30 cellular contexts compared by ENCODE assay signal in the genomic region with DNA sequence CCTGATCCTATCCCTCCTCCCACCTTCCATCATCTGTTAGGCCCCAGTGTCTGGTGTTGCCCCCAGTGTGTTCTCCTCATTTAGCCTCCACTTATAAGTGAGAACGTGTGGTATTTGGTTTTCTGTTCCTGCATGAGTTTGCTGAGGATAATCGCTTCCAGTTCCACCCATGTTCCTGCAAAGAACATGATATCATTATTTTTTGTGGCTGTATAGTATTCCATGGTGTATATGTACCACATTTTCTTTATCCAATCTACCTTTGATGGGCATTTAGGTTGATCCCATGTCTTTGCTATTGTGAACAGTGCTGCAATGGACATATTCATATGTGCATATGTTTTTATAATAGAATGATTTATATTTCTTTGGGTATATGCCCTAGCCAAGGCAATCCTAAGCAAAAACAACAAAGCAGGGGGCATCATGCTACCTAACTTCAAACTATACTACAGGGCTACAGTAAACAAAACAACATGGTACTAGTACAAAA.
DNase-seq lines count a peak whose midpoint lies in the region; ATAC-seq, FAIRE-seq and TF ChIP-seq lines count a peak whose summit lies in the region.
"Had no signal": no experiment of that assay in that cellular context is flagged by ENCODE, and none has a peak within 500 bp of the region (broad histone marks: within the 10 kb centered on the region; RNA-seq: fewer than 3 reads in every experiment).

No MANE protein-coding gene starts in this region.

- H4K91ac ChIP-seq in IMR-90 (ENCODE audit: insufficient read depth, low read depth, low read length) (peak overlapping the region; percentile 98), trophoblast cell (ENCODE audit: low read depth, low read length) (no peak overlapping the region)

- H2BK20ac ChIP-seq in IMR-90 (ENCODE audit: low read depth, low read length): peak overlapping the region; percentile 100

- H3K18ac ChIP-seq in IMR-90 (ENCODE audit: low read depth, low read length): peak overlapping the region; percentile 95
- H3K18ac ChIP-seq in mesendoderm (ENCODE audit: low read length): peak overlapping the region; percentile 84
- H3K18ac ChIP-seq in trophoblast cell (ENCODE audit: low read length): no peak overlapping the region

- H3K36me3 ChIP-seq in IMR-90 (ENCODE audit: control insufficient read depth, insufficient read depth, low read length) (no peaks in the 10 kb centered on the region), astrocyte (ENCODE audit: insufficient read depth, low read length) (no peaks in the 10 kb centered on the region), mesendoderm (ENCODE audit: control insufficient read depth, insufficient read depth, low read length) (no peaks in the 10 kb centered on the region), trophoblast cell (ENCODE audit: control insufficient read depth in 1 of 2, insufficient read depth in 2 of 2, low read length in 2 of 2) (no peaks in the 10 kb centered on the region), body of pancreas (replicated peaks in 1 of 2; ENCODE audit: insufficient read depth in 1 of 2, low read depth in 2 of 2) (no peaks in the 10 kb centered on the region)
- H3K36me3 ChIP-seq: colonic mucosa, MG63, upper lobe of left lung had no signal

- H4K8ac ChIP-seq in IMR-90 (ENCODE audit: low read depth in 2 of 2, low read length in 2 of 2) (peak overlapping the region; percentile 92 to 97), mesendoderm (ENCODE audit: low read depth, low read length) (peak overlapping the region; percentile 39), trophoblast cell (ENCODE audit: low read depth, low read length) (no peak overlapping the region)

- TF ChIP-seq CTCF in Calu3 (IDR thresholded peaks at IDR 0.05; ENCODE audit: unreplicated experiment) (no peak), IMR-90 (conservative IDR thresholded peaks at IDR 0.05; ENCODE audit: low read depth, low read length) (no peak), astrocyte (IDR thresholded peaks at IDR 0.05; ENCODE audit: insufficient read depth, low read depth, low read length) (no peak), body of pancreas (IDR thresholded peaks at IDR 0.05) (no peak)

- H3K56ac ChIP-seq in IMR-90 (ENCODE audit: extremely low read depth, insufficient read depth, low read length) (peak overlapping the region; percentile 97), mesendoderm (ENCODE audit: low read length) (no peak overlapping the region)

- no peak overlapping the region for H3K4me3 Mint-ChIP-seq in Calu3 (ENCODE audit: low read depth, unreplicated experiment)
- H3K4me3 Mint-ChIP-seq in astrocyte (ENCODE audit: unreplicated experiment): no peak overlapping the region
- H3K4me3 Mint-ChIP-seq: CD14-positive monocyte, nephron had no signal

- peak overlapping the region; percentile 98 for H3K14ac ChIP-seq in IMR-90 (replicated peaks; ENCODE audit: low read depth, low read length)
- H3K14ac ChIP-seq in trophoblast cell (ENCODE audit: low read length): no peak overlapping the region

- in situ Hi-C loops in IMR-90 (cut with MboI; ENCODE audit: low sequenced_read_pairs): no loop called here

- peak overlapping the region; percentile 99 for H2BK120ac ChIP-seq in IMR-90 (ENCODE audit: low read depth, low read length)
- H2BK120ac ChIP-seq in mesendoderm (ENCODE audit: low read depth, low read length): peak overlapping the region; percentile 82
- no peak overlapping the region for H2BK120ac ChIP-seq in trophoblast cell (ENCODE audit: insufficient read depth, low read length, poor library complexity)

- H3K27me3 Mint-ChIP-seq in Calu3 (ENCODE audit: unreplicated experiment) (no peaks in the 10 kb centered on the region), astrocyte (ENCODE audit: low read depth, unreplicated experiment) (no peaks in the 10 kb centered on the region)
- H3K27me3 Mint-ChIP-seq: activated naive CD8-positive, alpha-beta T cell treated with anti-CD3 and anti-CD28 coated beads, Interleukin-2, amount 10 ng/mL, durations not matched to agents 7 days and 5 days; IgD-negative memory B cell had no signal

- H3K23ac ChIP-seq in IMR-90 (ENCODE audit: low read depth, low read length): peak overlapping the region; percentile 99; the same call in 1 of the 2 replicates
- no peak overlapping the region for H3K23ac ChIP-seq in mesendoderm (ENCODE audit: low read length)
- no peak overlapping the region for H3K23ac ChIP-seq in trophoblast cell (ENCODE audit: low read length)

- TF ChIP-seq POLR2A in IMR-90 (IDR thresholded peaks at IDR 0.05; ENCODE audit: low read depth, low read length): no peak
- TF ChIP-seq POLR2A in body of pancreas (IDR thresholded peaks at IDR 0.05): no peak

- H3K27me3 ChIP-seq in IMR-90 (ENCODE audit: control insufficient read depth, insufficient read depth, low read length): no peaks in the 10 kb centered on the region
- H3K27me3 ChIP-seq in astrocyte (ENCODE audit: insufficient read depth, low read length): no peaks in the 10 kb centered on the region
- no peaks in the 10 kb centered on the region for H3K27me3 ChIP-seq in mesendoderm (ENCODE audit: insufficient read depth, low read length, poor library complexity)
- no peaks in the 10 kb centered on the region for H3K27me3 ChIP-seq in trophoblast cell (ENCODE audit: insufficient read depth, low read length)
- no peaks in the 10 kb centered on the region for H3K27me3 ChIP-seq in body of pancreas
- H3K27me3 ChIP-seq: colonic mucosa, MG63, upper lobe of left lung had no signal

- peaks cover 3% of the 10 kb centered on the region; the same call in 1 of the 2 replicates for H3K9me1 ChIP-seq in IMR-90 (ENCODE audit: insufficient read depth, low read length)

- dilution Hi-C loops in IMR-90 (cut with HindIII; ENCODE audit: low sequenced_read_pairs, unreplicated experiment): no loop called here

- H3K4me2 ChIP-seq in IMR-90 (ENCODE audit: low read depth, low read length) (no peak overlapping the region), astrocyte (ENCODE audit: low read length) (peak overlapping the region; percentile 47), mesendoderm (ENCODE audit: low read length) (no peak overlapping the region), trophoblast cell (ENCODE audit: low read length) (no peak overlapping the region)

- H3K4ac ChIP-seq in IMR-90 (ENCODE audit: low read depth, low read length) (peak overlapping the region; percentile 99), mesendoderm (ENCODE audit: low read depth, low read length) (no peak overlapping the region), trophoblast cell (ENCODE audit: low read depth, low read length) (no peak overlapping the region)

- peaks cover 23% of the 10 kb centered on the region for H3K4me1 ChIP-seq in IMR-90 (ENCODE audit: control insufficient read depth, insufficient read depth, low read length)
- peaks cover 58% of the 10 kb centered on the region for H3K4me1 ChIP-seq in astrocyte (ENCODE audit: insufficient read depth, low read length)
- no peaks in the 10 kb centered on the region for H3K4me1 ChIP-seq in mesendoderm (ENCODE audit: control insufficient read depth, low read depth, low read length)
- H3K4me1 ChIP-seq in trophoblast cell (ENCODE audit: control insufficient read depth in 1 of 2, insufficient read depth in 2 of 2, low read length in 2 of 2): peaks cover 0 to 5% of the 10 kb centered on the region in 2 experiments
- no peaks in the 10 kb centered on the region for H3K4me1 ChIP-seq in body of pancreas
- H3K4me1 ChIP-seq: colonic mucosa, upper lobe of left lung had no signal

- no CpG with 5 or more reads among the region's 2 CpGs for WGBS in IMR-90 (ENCODE audit: extremely low coverage in 2 of 2, insufficient read length in 1 of 2), 2 experiments
- WGBS in mesendoderm (ENCODE audit: extremely low coverage, insufficient coverage, low lambda C conversion rate): no CpG with 5 or more reads among the region's 2 CpGs
- WGBS in trophoblast cell (ENCODE audit: extremely low coverage, insufficient coverage, insufficient read length): no CpG with 5 or more reads among the region's 2 CpGs
- 66 to 90% methylated on average over 2 of the region's 2 CpGs for WGBS in body of pancreas, 2 donors

- no peak for FAIRE-seq in astrocyte (lab: Jason Lieb, UNC)

- H2BK15ac ChIP-seq in IMR-90 (ENCODE audit: low read depth, low read length): peak overlapping the region; percentile 97
- H2BK15ac ChIP-seq in mesendoderm (replicated peaks; ENCODE audit: low read depth): no peak overlapping the region

- no peak for ATAC-seq in IMR-90 (ENCODE audit: low read depth)
- no peak for ATAC-seq in body of pancreas
- ATAC-seq: activated T-cell treated with anti-CD3 and anti-CD28 coated beads, Interleukin-2, amount 50 U/mL, for 4 hours; Panc1 had no signal

- DNase-seq in Calu3: no peak
- no peak for DNase-seq in IMR-90
- DNase-seq in astrocyte (ENCODE audit: low read depth): no peak
- no peak for DNase-seq in mesendoderm
- DNase-seq in RKO (ENCODE audit: low spot score): no peak
- no peak for DNase-seq in trophoblast cell
- no peak for DNase-seq in body of pancreas
- DNase-seq in occipital lobe (lab: John Stamatoyannopoulos, UW): no peak
- DNase-seq: activated CD4-positive, alpha-beta T cell treated with anti-CD3 and anti-CD28 coated beads for 48 hours; activated gamma-delta T cell; activated naive CD8-positive, alpha-beta T cell treated with anti-CD3 and anti-CD28 coated beads, Interleukin-2, amount 10 ng/mL, durations not matched to agents 7 days and 5 days; activated T-cell treated with anti-CD3 and anti-CD28 coated beads, Interleukin-2, amount 50 U/mL, for 4 hours; aorta; colonic mucosa; DMS79 treated with DMSO at 0.1 percent for 48 hours; head of caudate nucleus; islet precursor cell; midbrain; NCI-H1105 treated with DMSO at 0.1 percent for 48 hours; NCI-H2029; NCI-H2227 treated with DMSO at 0.1 percent for 48 hours; NCI-H526; SIG-M5; upper lobe of left lung had no signal

- H2AFZ ChIP-seq in IMR-90 (replicated peaks; ENCODE audit: low read length, poor library complexity) (no peak overlapping the region), astrocyte (ENCODE audit: low read depth, low read length) (no peak overlapping the region), trophoblast cell (ENCODE audit: insufficient read depth, low read length, poor library complexity) (no peak overlapping the region)

- CTCF ChIA-PET in Calu3 (lab: Charles Lee) (interaction anchor here (1.3 kb wide), 2 partner anchors 12 to 13 kb away, joined by 3 to 4 read pairs; no protein-coding TSS in a partner anchor), IMR-90 (lab: Yijun Ruan, JAX) (no interaction called here)

- H3K9ac ChIP-seq in IMR-90 (ENCODE audit: low read depth, low read length) (no peak overlapping the region), astrocyte (ENCODE audit: low read length) (peak overlapping the region; percentile 48), mesendoderm (ENCODE audit: low read length) (no peak overlapping the region), trophoblast cell (ENCODE audit: low read length) (no peak overlapping the region)

- peak overlapping the region; percentile 99 for H2AK5ac ChIP-seq in IMR-90 (ENCODE audit: low read depth, low read length)
- no peak overlapping the region for H2AK5ac ChIP-seq in mesendoderm (ENCODE audit: low read length)
- H2AK5ac ChIP-seq in trophoblast cell (ENCODE audit: low read length): no peak overlapping the region

- H3K27ac Mint-ChIP-seq in Calu3 (ENCODE audit: unreplicated experiment) (peak overlapping the region; percentile 93), astrocyte (ENCODE audit: unreplicated experiment) (peak overlapping the region; percentile 93)

- peaks cover 8% of the 10 kb centered on the region for H3K36me3 Mint-ChIP-seq in Calu3 (ENCODE audit: insufficient read depth, unreplicated experiment)
- H3K36me3 Mint-ChIP-seq in astrocyte (ENCODE audit: low read depth, unreplicated experiment): peaks cover 1% of the 10 kb centered on the region

- H3K27ac ChIP-seq in IMR-90 (ENCODE audit: insufficient read depth, low read length) (peak overlapping the region; percentile 67), astrocyte (ENCODE audit: low read depth, low read length) (peak overlapping the region; percentile 86), mesendoderm (ENCODE audit: low read depth, low read length) (peak overlapping the region; percentile 91), trophoblast cell (ENCODE audit: low read depth, low read length) (no peak overlapping the region), body of pancreas (no peak overlapping the region)
- H3K27ac ChIP-seq: colonic mucosa, upper lobe of left lung had no signal

- H4K20me1 ChIP-seq in IMR-90 (ENCODE audit: insufficient read depth, low read length) (no peaks in the 10 kb centered on the region), astrocyte (ENCODE audit: insufficient read depth, low read length) (no peaks in the 10 kb centered on the region)

- no peaks in the 10 kb centered on the region for H3K79me2 ChIP-seq in astrocyte (ENCODE audit: insufficient read depth, low read length)
- no peaks in the 10 kb centered on the region for H3K79me2 ChIP-seq in mesendoderm (ENCODE audit: control insufficient read depth, insufficient read depth, low read length)
- no peaks in the 10 kb centered on the region for H3K79me2 ChIP-seq in trophoblast cell (ENCODE audit: control insufficient read depth, insufficient read depth, low read length, poor library complexity)

- BruUV-seq in Calu3 (replicated peaks; lab: Mats Ljungman, UMichigan): no TSS peak
- BruUV-seq in IMR-90 (replicated peaks; lab: Mats Ljungman, UMichigan): no TSS peak

- H3K9me3 ChIP-seq in IMR-90 (ENCODE audit: control insufficient read depth, insufficient read depth, low read length) (peaks cover 6% of the 10 kb centered on the region), astrocyte (ENCODE audit: insufficient read depth, low read depth, low read length) (peaks cover 4% of the 10 kb centered on the region), trophoblast cell (ENCODE audit: insufficient read depth, low read depth, low read length) (peaks cover 4% of the 10 kb centered on the region), body of pancreas (peaks cover 0 to 4% (median 3%) of the 10 kb centered on the region in 3 donors)
- H3K9me3 ChIP-seq: colonic mucosa had no signal

- no peak for TF ChIP-seq RAD21 in IMR-90 (IDR thresholded peaks at IDR 0.05; ENCODE audit: low read length)

- H2BK5ac ChIP-seq in IMR-90 (ENCODE audit: low read depth, low read length, poor library complexity, severe bottlenecking) (peak overlapping the region; percentile 100), mesendoderm (ENCODE audit: low read length) (no peak overlapping the region), trophoblast cell (ENCODE audit: low read depth, low read length, poor library complexity) (no peak overlapping the region)

- intact Hi-C loops in Calu3 (cut with micrococcal nuclease; ENCODE audit: unreplicated experiment) (loop anchor here (5.0 kb wide), 1 partner anchor 69 kb away; no protein-coding TSS in a partner anchor), IMR-90 (cut with micrococcal nuclease) (loop anchor here (5.0 to 10.0 kb wide), 2 partner anchors 161 to 497 kb away; no protein-coding TSS in a partner anchor), body of pancreas (cut with DNase I) (no loop called here)

- no peak overlapping the region for H2BK12ac ChIP-seq in trophoblast cell (ENCODE audit: low read length)

- peaks cover 0 to 28% of the 10 kb centered on the region in 2 experiments; a peak in 3 of 4 replicates for H3K79me1 ChIP-seq in IMR-90 (ENCODE audit: low read depth in 1 of 2, low read length in 2 of 2)
- no peaks in the 10 kb centered on the region for H3K79me1 ChIP-seq in mesendoderm (ENCODE audit: low read length)
- no peaks in the 10 kb centered on the region for H3K79me1 ChIP-seq in trophoblast cell (ENCODE audit: low read length)

- H4K12ac ChIP-seq in trophoblast cell (ENCODE audit: low read depth, low read length): no peak overlapping the region

- H4K5ac ChIP-seq in IMR-90 (ENCODE audit: low read depth, low read length) (peak overlapping the region; percentile 88), mesendoderm (ENCODE audit: low read length) (no peak overlapping the region)

- H2AK9ac ChIP-seq in IMR-90 (replicated peaks; ENCODE audit: low read depth, low read length, poor library complexity): no peak overlapping the region

- POLR2A ChIA-PET in IMR-90 (lab: Charles Lee; ENCODE audit: unreplicated experiment): interaction anchor here (1.7 to 1.8 kb wide), 2 partner anchors 82 to 294 kb away, joined by 6 to 10 read pairs; no protein-coding TSS in a partner anchor

- H3K4me1 Mint-ChIP-seq in Calu3 (ENCODE audit: low read depth, unreplicated experiment): peaks cover 65% of the 10 kb centered on the region
- peaks cover 52% of the 10 kb centered on the region for H3K4me1 Mint-ChIP-seq in astrocyte (ENCODE audit: low read depth, unreplicated experiment)
- H3K4me1 Mint-ChIP-seq: nephron had no signal

- H3K4me3 ChIP-seq in IMR-90 (ENCODE audit: insufficient read depth, low read depth, low read length) (no peak overlapping the region), astrocyte (ENCODE audit: insufficient read depth, low read depth, low read length) (no peak overlapping the region), mesendoderm (ENCODE audit: low read length) (no peak overlapping the region), trophoblast cell (ENCODE audit: low read depth, low read length) (no peak overlapping the region), body of pancreas (no peak overlapping the region)
- H3K4me3 ChIP-seq: colonic mucosa, MG63, skin epidermis, upper lobe of left lung had no signal

- H3K9me3 Mint-ChIP-seq in Calu3 (ENCODE audit: low read depth, unreplicated experiment): no peaks in the 10 kb centered on the region
- peaks cover 6% of the 10 kb centered on the region for H3K9me3 Mint-ChIP-seq in astrocyte (ENCODE audit: unreplicated experiment)

Comparison
In these comparisons a context has a peak if more than half of its experiments do, and no peak if none do; other contexts are left out.
1. H3K27ac ChIP-seq: peak in IMR-90 (single experiment), astrocyte (single experiment) and mesendoderm (single experiment); none in trophoblast cell (single experiment) and body of pancreas (0 of 4).